In genomic region chr13:80213201-80213600, GRCh38 we compare ENCODE assay signal across 30 cellular contexts.
"Had no signal": no experiment of that assay in that cellular context is flagged by ENCODE, and none has a peak within 500 bp of the region (broad histone marks: within the 10 kb centered on the region; RNA-seq: fewer than 3 reads in every experiment).

No MANE protein-coding gene starts in this region.

- H3K4me1 ChIP-seq: Peyer's patch had no signal

- H3K9ac ChIP-seq: KMS-11 had no signal

- H3K27ac ChIP-seq: KMS-11, Peyer's patch had no signal

- DNase-seq: Karpas-422; MM.1S; MV-4-11; NCI-H1092; NCI-H1105; NCI-H1417 treated with DMSO at 0.1 percent for 48 hours; NCI-H1436 treated with DMSO at 0.1 percent for 48 hours; NCI-H1694 treated with DMSO at 0.1 percent for 48 hours; NCI-H187 treated with DMSO at 0.1 percent for 48 hours; NCI-H2029; NCI-H2081; NCI-H2171; NCI-H226; NCI-H446 treated with DMSO at 0.1 percent for 48 hours; NCI-H510A; NCI-H524; NCI-H526; NCI-H69; NCI-H748 treated with DMSO at 0.1 percent for 48 hours; NCI-H82; NK-92 treated with Interleukin-12 subunit alpha and Interleukin-12 subunit beta, amount 100 ng/mL, for 24 hours; OCI-M1; PC-3; Peyer's patch; Right ventricle myocardium superior; RPMI8226; SHP77 treated with DMSO at 0.1 percent for 48 hours; T-cell had no signal

- H3K36me3 Mint-ChIP-seq: T-cell had no signal

- H3K27me3 ChIP-seq: Peyer's patch had no signal

- H3K4me3 ChIP-seq: Peyer's patch, SK-N-MC had no signal

- H3K4me1 Mint-ChIP-seq: T-cell had no signal

- H3K27me3 Mint-ChIP-seq: T-cell had no signal

- H3K4me2 ChIP-seq: KMS-11 had no signal

- H3K27ac Mint-ChIP-seq: T-cell had no signal

- H3K4me3 Mint-ChIP-seq: T-cell had no signal

- H3K9me3 ChIP-seq: Peyer's patch had no signal

- H3K36me3 ChIP-seq: Peyer's patch had no signal
